Comparison of ENCODE assay signal across 23 cellular contexts in the genomic region with DNA sequence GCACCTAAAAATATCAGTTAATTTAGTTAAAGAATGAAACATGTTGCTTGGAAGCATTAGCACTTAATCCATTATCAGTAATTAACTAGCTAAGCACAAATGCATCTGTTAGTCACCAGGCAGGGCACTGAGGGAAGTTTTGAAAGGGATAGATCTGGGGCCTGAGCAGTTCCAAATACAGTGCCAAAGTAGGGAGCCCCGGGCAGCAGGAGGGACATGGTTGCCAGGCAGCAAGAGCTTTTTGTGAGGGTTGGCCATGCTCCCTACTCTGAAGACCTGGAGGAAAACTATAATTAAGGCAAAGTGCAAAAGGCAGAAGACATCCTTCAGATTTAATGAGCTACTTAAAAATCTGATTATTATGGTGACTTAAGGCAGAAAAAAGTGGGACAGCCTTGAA.
"Had no signal": no experiment of that assay in that cellular context is flagged by ENCODE, and none has a peak within 500 bp of the region (broad histone marks: within the 10 kb centered on the region; RNA-seq: fewer than 3 reads in every experiment).

No MANE protein-coding gene starts in this region.

- DNase-seq: activated CD4-positive, alpha-beta T cell treated with anti-CD3 and anti-CD28 coated beads for 48 hours; activated CD4-positive, alpha-beta T cell treated with anti-CD3 and anti-CD28 coated beads, Interleukin-2, amount 50 U/mL, for 48 hours; activated CD8-positive, alpha-beta memory T cell treated with anti-CD3 and anti-CD28 coated beads for 24 hours; activated effector memory CD4-positive, alpha-beta T cell treated with Interleukin-2 at 50 U/mL for 16 hours; activated naive CD4-positive, alpha-beta T cell treated with Interleukin-2 at 50 U/mL for 16 hours; body of pancreas; dorsolateral prefrontal cortex; effector memory CD4-positive, alpha-beta T cell; foreskin fibroblast; heart right ventricle; kidney glomerular epithelial cell; lower lobe of right lung; mucosa of descending colon; stimulated activated CD4-positive, alpha-beta T cell treated with anti-CD3 and anti-CD28 coated beads, Interleukin-12 subunit alpha, Interleukin-12 subunit beta, amount 100 ng/mL, for 4 hours; stimulated activated CD4-positive, alpha-beta T cell treated with anti-CD3 and anti-CD28 coated beads, Interleukin-4, amount 100 ng/mL, for 24 hours; T-helper 9 cell; trophoblast cell had no signal

- H3K36me3 Mint-ChIP-seq: natural killer cell treated with Interleukin-12 subunit alpha and Interleukin-12 subunit beta and Interleukin-15 and Interleukin-18, amount 100 ng/mL, for 72 hours; stimulated activated effector memory CD8-positive, alpha-beta T cell treated with anti-CD3 and anti-CD28 coated beads, Interleukin-12 subunit alpha, Interleukin-12 subunit beta, amount 100 ng/mL, for 72 hours had no signal

- FAIRE-seq: TTC549 had no signal

- H3K27me3 Mint-ChIP-seq: activated naive CD8-positive, alpha-beta T cell; stimulated activated naive CD8-positive, alpha-beta T cell treated with anti-CD3 and anti-CD28 coated beads, Interleukin-15, Interleukin-2, amounts not matched to agents 100 ng/mL and 50 ng/mL, for 24 hours had no signal

- H3K27ac Mint-ChIP-seq: activated naive CD8-positive, alpha-beta T cell; natural killer cell treated with Interleukin-12 subunit alpha and Interleukin-12 subunit beta and Interleukin-15 and Interleukin-18, amount 100 ng/mL, for 72 hours; stimulated activated effector memory CD8-positive, alpha-beta T cell treated with anti-CD3 and anti-CD28 coated beads, Interleukin-12 subunit alpha, Interleukin-12 subunit beta, amount 100 ng/mL, for 72 hours; stimulated activated naive CD8-positive, alpha-beta T cell treated with anti-CD3 and anti-CD28 coated beads, Interleukin-15, Interleukin-2, amounts not matched to agents 100 ng/mL and 50 ng/mL, for 24 hours; T-helper 1 cell treated with Interleukin-12 subunit alpha and Interleukin-12 subunit beta and Interleukin-4 antibody, amounts not matched to agents 30 μg/mL and 1 μg/mL, for 36 hours had no signal

- H3K4me1 Mint-ChIP-seq: stimulated activated effector memory CD8-positive, alpha-beta T cell treated with anti-CD3 and anti-CD28 coated beads, Interleukin-12 subunit alpha, Interleukin-12 subunit beta, amount 100 ng/mL, for 72 hours had no signal

- H3K9me3 Mint-ChIP-seq: natural killer cell treated with Interleukin-12 subunit alpha and Interleukin-12 subunit beta and Interleukin-15 and Interleukin-18, amount 100 ng/mL, for 72 hours; stimulated activated effector memory CD8-positive, alpha-beta T cell treated with anti-CD3 and anti-CD28 coated beads, Interleukin-12 subunit alpha, Interleukin-12 subunit beta, amount 100 ng/mL, for 72 hours; stimulated activated naive CD8-positive, alpha-beta T cell treated with anti-CD3 and anti-CD28 coated beads, Interleukin-15, Interleukin-2, amounts not matched to agents 100 ng/mL and 50 ng/mL, for 24 hours; T-helper 1 cell treated with Interleukin-12 subunit alpha and Interleukin-12 subunit beta and Interleukin-4 antibody, amounts not matched to agents 30 μg/mL and 1 μg/mL, for 36 hours had no signal

- H3K4me3 Mint-ChIP-seq: activated naive CD8-positive, alpha-beta T cell; natural killer cell treated with Interleukin-12 subunit alpha and Interleukin-12 subunit beta and Interleukin-15 and Interleukin-18, amount 100 ng/mL, for 72 hours; stimulated activated effector memory CD8-positive, alpha-beta T cell treated with anti-CD3 and anti-CD28 coated beads, Interleukin-12 subunit alpha, Interleukin-12 subunit beta, amount 100 ng/mL, for 72 hours; stimulated activated naive CD8-positive, alpha-beta T cell treated with anti-CD3 and anti-CD28 coated beads, Interleukin-15, Interleukin-2, amounts not matched to agents 100 ng/mL and 50 ng/mL, for 24 hours; T-helper 1 cell treated with Interleukin-12 subunit alpha and Interleukin-12 subunit beta and Interleukin-4 antibody, amounts not matched to agents 30 μg/mL and 1 μg/mL, for 36 hours had no signal
